Comparison of ENCODE assay signal across 8 cellular contexts in genomic region chr14:101762530-101763101, GRCh38. TPM values are rescaled to one million over a fixed set of nuclear protein-coding genes. Genes with fewer than 3 reads are reported as not detected.
DNase-seq lines count a peak whose midpoint lies in the region; ATAC-seq and TF ChIP-seq lines count a peak whose summit lies in the region.

No MANE protein-coding gene starts in this region.

- no peak overlapping the region for H3K9ac ChIP-seq in iPS-18a (ENCODE audit: low read length)

- no peak overlapping the region for H3K27ac ChIP-seq in iPS-18a (ENCODE audit: low read length)

- peaks cover 3% of the 10 kb centered on the region for H3K4me1 ChIP-seq in iPS-18a (ENCODE audit: control insufficient read depth, low read depth, low read length)

- H3K27me3 Mint-ChIP-seq in activated T-helper 17 cell treated with anti-CD3 and anti-CD28 coated beads, Interleukin-2, amount 50 U/mL, for 72 hours, result no peaks in the 10 kb centered on the region
- H3K27me3 Mint-ChIP-seq in stimulated activated memory B cell treated with anti-CD40 and anti-IgM and Interleukin-4, amounts not matched to agents 10 μg/mL and 1 μg/mL and 100 μg/mL, for 72 hours, result no peaks in the 10 kb centered on the region

- peaks cover 54% of the 10 kb centered on the region for H3K36me3 Mint-ChIP-seq in activated T-helper 17 cell treated with anti-CD3 and anti-CD28 coated beads, Interleukin-2, amount 50 U/mL, for 72 hours (ENCODE audit: low read depth)
- peaks cover 30% of the 10 kb centered on the region for H3K36me3 Mint-ChIP-seq in stimulated activated memory B cell treated with anti-CD40 and anti-IgM and Interleukin-4, amounts not matched to agents 10 μg/mL and 1 μg/mL and 100 μg/mL, for 72 hours

- no peak overlapping the region for H3K27ac Mint-ChIP-seq in activated T-helper 17 cell treated with anti-CD3 and anti-CD28 coated beads, Interleukin-2, amount 50 U/mL, for 72 hours
- peak overlapping the region; percentile 79 for H3K27ac Mint-ChIP-seq in stimulated activated memory B cell treated with anti-CD40 and anti-IgM and Interleukin-4, amounts not matched to agents 10 μg/mL and 1 μg/mL and 100 μg/mL, for 72 hours

- no peak for DNase-seq in HFF-Myc (ENCODE audit: extremely low read depth, low read depth)
- DNase-seq in NCI-H748 (lab: John Stamatoyannopoulos, UW; ENCODE audit: unreplicated experiment), result no peak
- DNase-seq in MV-4-11 (lab: John Stamatoyannopoulos, UW), result no peak

- H3K9me3 ChIP-seq in iPS-18a (ENCODE audit: control insufficient read depth, low read depth, low read length), result no peaks in the 10 kb centered on the region

- ATAC-seq in activated T-helper 17 cell treated with anti-CD3 and anti-CD28 coated beads, Interleukin-2, amount 50 U/mL, for 72 hours (replicated peaks), result no peak
- ATAC-seq in stimulated activated memory B cell treated with anti-CD40 and anti-IgM and Interleukin-4, amounts not matched to agents 10 μg/mL and 1 μg/mL and 100 μg/mL, for 72 hours, result no peak
- ATAC-seq in GM21423 (IDR thresholded peaks at IDR 0.05; ENCODE audit: unreplicated experiment) (no peak), HG03460 (IDR thresholded peaks at IDR 0.05; ENCODE audit: unreplicated experiment) (no peak)

- peaks cover 33% of the 10 kb centered on the region for H3K4me1 Mint-ChIP-seq in activated T-helper 17 cell treated with anti-CD3 and anti-CD28 coated beads, Interleukin-2, amount 50 U/mL, for 72 hours
- peaks cover 35% of the 10 kb centered on the region for H3K4me1 Mint-ChIP-seq in stimulated activated memory B cell treated with anti-CD40 and anti-IgM and Interleukin-4, amounts not matched to agents 10 μg/mL and 1 μg/mL and 100 μg/mL, for 72 hours

- peaks cover 39% of the 10 kb centered on the region for H3K27me3 ChIP-seq in iPS-18a (ENCODE audit: control insufficient read depth, insufficient read depth, low read length)

- no peak for TF ChIP-seq CTCF in HFF-Myc (IDR thresholded peaks at IDR 0.05; ENCODE audit: low read depth, low read length, missing control alignments)

- peak overlapping the region; percentile 84 for H3K4me3 Mint-ChIP-seq in activated T-helper 17 cell treated with anti-CD3 and anti-CD28 coated beads, Interleukin-2, amount 50 U/mL, for 72 hours
- H3K4me3 Mint-ChIP-seq in stimulated activated memory B cell treated with anti-CD40 and anti-IgM and Interleukin-4, amounts not matched to agents 10 μg/mL and 1 μg/mL and 100 μg/mL, for 72 hours, result peak overlapping the region; percentile 92

- H3K9me3 Mint-ChIP-seq in activated T-helper 17 cell treated with anti-CD3 and anti-CD28 coated beads, Interleukin-2, amount 50 U/mL, for 72 hours, result no peaks in the 10 kb centered on the region
- H3K9me3 Mint-ChIP-seq in stimulated activated memory B cell treated with anti-CD40 and anti-IgM and Interleukin-4, amounts not matched to agents 10 μg/mL and 1 μg/mL and 100 μg/mL, for 72 hours, result no peaks in the 10 kb centered on the region

- H3K4me3 ChIP-seq in HFF-Myc (replicated peaks; ENCODE audit: low read depth, low read length) (peak overlapping the region; percentile 43), iPS-18a (ENCODE audit: low read length) (peak overlapping the region; percentile 68)

- no peaks in the 10 kb centered on the region for H3K36me3 ChIP-seq in iPS-18a (ENCODE audit: control insufficient read depth, low read depth, low read length)

RNA-seq across cellular contexts. Expression of gene PPP2R5C, which starts 1.1 kb away (rescaled TPM):
- total RNA-seq in activated T-helper 17 cell treated with anti-CD3 and anti-CD28 coated beads, Interleukin-2, amount 50 U/mL, for 72 hours, result 100 to 1,000 TPM; 232 to 283 TPM
